In the genomic region with DNA sequence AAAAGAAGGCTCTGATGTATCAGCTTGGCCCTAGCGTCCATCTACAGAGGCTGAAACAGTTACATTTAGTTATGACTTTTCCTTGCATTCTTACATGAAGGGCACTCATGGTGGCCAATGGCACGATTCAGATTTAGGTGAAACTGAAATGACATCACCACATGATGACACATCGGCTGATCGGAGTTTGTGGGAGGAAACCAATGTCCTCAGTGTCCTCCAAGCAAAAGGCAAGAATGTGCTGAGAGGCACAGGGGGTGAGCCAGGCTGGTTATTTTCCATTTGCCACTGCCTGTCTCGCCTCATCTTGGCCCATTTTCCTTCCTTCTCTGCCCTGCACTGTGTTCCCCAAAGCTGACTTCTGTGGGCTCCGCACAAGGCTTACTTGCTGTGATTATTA, we compare ENCODE assay signal across 14 cellular contexts. TPM values are rescaled to one million over a fixed set of nuclear protein-coding genes. Genes with fewer than 3 reads are reported as not detected.
DNase-seq lines count a peak whose midpoint lies in the region; ATAC-seq, FAIRE-seq and TF ChIP-seq lines count a peak whose summit lies in the region.
"Had no signal": no experiment of that assay in that cellular context is flagged by ENCODE, and none has a peak within 500 bp of the region (broad histone marks: within the 10 kb centered on the region; RNA-seq: fewer than 3 reads in every experiment).

No MANE protein-coding gene starts in this region.

- H3K9me3 Mint-ChIP-seq in activated T-helper 2 cell treated with anti-CD3 and anti-CD28 coated beads, Interferon-gamma antibody, Interleukin-2, Interleukin-4, amounts not matched to agents 10 μg/mL and 5 μg/mL and 100 μg/mL, durations not matched to agents 14 hours and 24 hours and 36 hours, result peaks cover 11% of the 10 kb centered on the region
- H3K9me3 Mint-ChIP-seq: memory B cell had no signal

- no TSS peak for BruUV-seq in IMR-90 (replicated peaks; lab: Mats Ljungman, UMichigan)
- no TSS peak for BruUV-seq in K562 (replicated peaks; lab: Mats Ljungman, UMichigan)

- POLR2A ChIA-PET in IMR-90 (lab: Charles Lee; ENCODE audit: unreplicated experiment), result no interaction called here
- POLR2A ChIA-PET in K562 (lab: Yijun Ruan, JAX), result no interaction called here

- intact Hi-C loops in IMR-90 (cut with micrococcal nuclease), result no loop called here
- intact Hi-C loops in K562 (cut with micrococcal nuclease), result no loop called here
- intact Hi-C loops in activated T-helper 2 cell treated with anti-CD3 and anti-CD28 coated beads, Interferon-gamma antibody, Interleukin-2, Interleukin-4, amounts not matched to agents 10 μg/mL and 5 μg/mL and 100 μg/mL, durations not matched to agents 14 hours and 24 hours and 36 hours (cut with micrococcal nuclease), result loop anchor here (5.0 kb wide), 1 partner anchor 38 kb away; a partner anchor contains a TSS

- H2AK9ac ChIP-seq in IMR-90 (replicated peaks; ENCODE audit: low read depth, low read length, poor library complexity), result no peak overlapping the region

- TF ChIP-seq RAD21 in IMR-90 (IDR thresholded peaks at IDR 0.05; ENCODE audit: low read length) (no peak), K562 (CRISPR knock-in tag; conservative IDR thresholded peaks at IDR 0.05 in 1 of 2, IDR thresholded peaks at IDR 0.05 in 1 of 2) (no peak)

- peak overlapping the region; percentile 8 for H2BK5ac ChIP-seq in IMR-90 (ENCODE audit: low read depth, low read length, poor library complexity, severe bottlenecking)

- H3K36me3 Mint-ChIP-seq in activated T-helper 2 cell treated with anti-CD3 and anti-CD28 coated beads, Interferon-gamma antibody, Interleukin-2, Interleukin-4, amounts not matched to agents 10 μg/mL and 5 μg/mL and 100 μg/mL, durations not matched to agents 14 hours and 24 hours and 36 hours (ENCODE audit: low read depth), result peaks cover 40% of the 10 kb centered on the region

- 0 out of 2 replicates have a peak overlapping the region, but pooled peaks have one; percentile 36 for H3K23ac ChIP-seq in IMR-90 (ENCODE audit: low read depth, low read length)

- TF ChIP-seq CTCF in IMR-90 (conservative IDR thresholded peaks at IDR 0.05; ENCODE audit: low read depth, low read length) (no peak), K562 (IDR thresholded peaks at IDR 0.05 in 2 of 3, conservative IDR thresholded peaks at IDR 0.05 in 1 of 3; ENCODE audit: insufficient read depth in 2 of 3, low read depth in 1 of 3, low read length in 3 of 3) (no peak)

- dilution Hi-C loops in IMR-90 (cut with HindIII; ENCODE audit: low sequenced_read_pairs, unreplicated experiment), result no loop called here

- H3K4me3 Mint-ChIP-seq in activated T-helper 2 cell treated with anti-CD3 and anti-CD28 coated beads, Interferon-gamma antibody, Interleukin-2, Interleukin-4, amounts not matched to agents 10 μg/mL and 5 μg/mL and 100 μg/mL, durations not matched to agents 14 hours and 24 hours and 36 hours (ENCODE audit: low read depth), result no peak overlapping the region
- H3K4me3 Mint-ChIP-seq: memory B cell had no signal

- CTCF ChIA-PET in IMR-90 (lab: Yijun Ruan, JAX), result no interaction called here
- CTCF ChIA-PET in K562 (lab: Yijun Ruan, JAX; ENCODE audit: low intra/inter-chr PET ratio), result no interaction called here

- no peak overlapping the region for H3K27ac Mint-ChIP-seq in activated T-helper 2 cell treated with anti-CD3 and anti-CD28 coated beads, Interferon-gamma antibody, Interleukin-2, Interleukin-4, amounts not matched to agents 10 μg/mL and 5 μg/mL and 100 μg/mL, durations not matched to agents 14 hours and 24 hours and 36 hours
- H3K27ac Mint-ChIP-seq: memory B cell had no signal

- H3K27me3 ChIP-seq in IMR-90 (ENCODE audit: control insufficient read depth, insufficient read depth, low read length) (no peaks in the 10 kb centered on the region), K562 (ENCODE audit: control insufficient read depth in 2 of 2, insufficient read depth in 2 of 2, low read length in 2 of 2) (no peaks in the 10 kb centered on the region)
- H3K27me3 ChIP-seq: upper lobe of left lung had no signal

- H3K4me1 ChIP-seq in IMR-90 (ENCODE audit: control insufficient read depth, insufficient read depth, low read length) (peaks cover 9% of the 10 kb centered on the region), K562 (replicated peaks in 1 of 2; ENCODE audit: control insufficient read depth in 2 of 2, insufficient read depth in 2 of 2, low read length in 2 of 2) (no peaks in the 10 kb centered on the region)
- H3K4me1 ChIP-seq: upper lobe of left lung had no signal

- ATAC-seq in IMR-90 (ENCODE audit: low read depth) (peak; percentile 7; the same call in 1 of the 2 replicates), K562 (no peak)

- no peak overlapping the region for H2BK15ac ChIP-seq in IMR-90 (ENCODE audit: low read depth, low read length)

- no CpG with 5 or more reads among the region's 6 CpGs for WGBS in IMR-90 (ENCODE audit: extremely low coverage in 2 of 2, insufficient read length in 1 of 2), 2 experiments
- 69% methylated on average over 6 of the region's 6 CpGs for WGBS in K562 (ENCODE audit: insufficient coverage, low coverage, missing lambda C conversion rate)

- no peak overlapping the region for H3K56ac ChIP-seq in IMR-90 (ENCODE audit: extremely low read depth, insufficient read depth, low read length)

- FAIRE-seq in K562 (lab: Jason Lieb, UNC), result no peak

- DNase-seq in activated CD4-positive, alpha-beta T cell treated with anti-CD3 and anti-CD28 coated beads, Interleukin-2, amount 50 U/mL, for 48 hours, result peak; percentile 20 to 49
- no peak for DNase-seq in activated CD4-positive, alpha-beta T cell treated with anti-CD3 and anti-CD28 coated beads for 1 hour
- peak; percentile 68 for DNase-seq in IMR-90
- DNase-seq in K562 (ENCODE audit: extremely low read depth in 1 of 4, low spot score in 3 of 4), result no peak
- peak; percentile 40 for DNase-seq in pons (ENCODE audit: low spot score)
- no peak for DNase-seq in DMS114 treated with DMSO at 0.1 percent for 48 hours (lab: John Stamatoyannopoulos, UW; ENCODE audit: unreplicated experiment)
- no peak for DNase-seq in activated T-helper 2 cell treated with anti-CD3 and anti-CD28 coated beads, Interferon-gamma antibody, Interleukin-2, Interleukin-4, amounts not matched to agents 10 μg/mL and 5 μg/mL and 100 μg/mL, durations not matched to agents 14 hours and 24 hours and 36 hours (ENCODE audit: low spot score)
- no peak for DNase-seq in activated gamma-delta T cell (lab: John Stamatoyannopoulos, UW)
- DNase-seq: ACHN, NCI-H524, upper lobe of left lung had no signal

- no peaks in the 10 kb centered on the region for H4K20me1 ChIP-seq in IMR-90 (ENCODE audit: insufficient read depth, low read length)
- no peaks in the 10 kb centered on the region for H4K20me1 ChIP-seq in K562 (replicated peaks; ENCODE audit: control insufficient read depth, insufficient read depth, low read length)

- 0 out of 2 replicates have a peak overlapping the region, but pooled peaks have one; percentile 48 for H3K14ac ChIP-seq in IMR-90 (replicated peaks; ENCODE audit: low read depth, low read length)

- peak overlapping the region; percentile 24; the same call in 1 of the 2 replicates for H2AK5ac ChIP-seq in IMR-90 (ENCODE audit: low read depth, low read length)

- no peak overlapping the region for H3K4me2 ChIP-seq in IMR-90 (ENCODE audit: low read depth, low read length)
- no peak overlapping the region for H3K4me2 ChIP-seq in K562 (ENCODE audit: insufficient read depth, low read length)

- peak overlapping the region in 1 of 2 experiments; percentile 8; a peak in 1 of 4 replicates for H4K8ac ChIP-seq in IMR-90 (ENCODE audit: low read depth in 2 of 2, low read length in 2 of 2)

- H3K79me2 ChIP-seq in K562 (ENCODE audit: control insufficient read depth, insufficient read depth, low read length), result no peaks in the 10 kb centered on the region

- H3K9me1 ChIP-seq in IMR-90 (ENCODE audit: insufficient read depth, low read length) (peaks cover 14% of the 10 kb centered on the region), K562 (ENCODE audit: control insufficient read depth, insufficient read depth, low read length) (no peaks in the 10 kb centered on the region)

- H3K27ac ChIP-seq in IMR-90 (ENCODE audit: insufficient read depth, low read length) (no peak overlapping the region; the same call in 1 of the 2 replicates), K562 (ENCODE audit: extremely low read depth, low read depth, low read length) (no peak overlapping the region)
- H3K27ac ChIP-seq: RWPE1, skin epidermis, upper lobe of left lung had no signal

- no peak overlapping the region; the same call in 1 of the 2 replicates for H2BK120ac ChIP-seq in IMR-90 (ENCODE audit: low read depth, low read length)

- H2BK20ac ChIP-seq in IMR-90 (ENCODE audit: low read depth, low read length), result no peak overlapping the region

- no peaks in the 10 kb centered on the region for H3K9me3 ChIP-seq in IMR-90 (ENCODE audit: control insufficient read depth, insufficient read depth, low read length)
- no peaks in the 10 kb centered on the region for H3K9me3 ChIP-seq in K562 (replicated peaks; ENCODE audit: control insufficient read depth, insufficient read depth, low read depth, low read length)
- H3K9me3 ChIP-seq: upper lobe of left lung had no signal

- H3K4me1 Mint-ChIP-seq in activated T-helper 2 cell treated with anti-CD3 and anti-CD28 coated beads, Interferon-gamma antibody, Interleukin-2, Interleukin-4, amounts not matched to agents 10 μg/mL and 5 μg/mL and 100 μg/mL, durations not matched to agents 14 hours and 24 hours and 36 hours (ENCODE audit: low read depth), result peaks cover 30% of the 10 kb centered on the region
- H3K4me1 Mint-ChIP-seq: memory B cell had no signal

- no peak for TF ChIP-seq EP300 in K562 (IDR thresholded peaks at IDR 0.05; ENCODE audit: low read length)

- no peak overlapping the region for H4K91ac ChIP-seq in IMR-90 (ENCODE audit: insufficient read depth, low read depth, low read length)

- peaks cover 20% of the 10 kb centered on the region for H3K36me3 ChIP-seq in IMR-90 (ENCODE audit: control insufficient read depth, insufficient read depth, low read length)
- H3K36me3 ChIP-seq in K562 (ENCODE audit: control insufficient read depth, insufficient read depth, low read length), result peaks cover 22% of the 10 kb centered on the region; the same call in 2 of the 3 replicates

- peaks cover 0 to 9% of the 10 kb centered on the region in 2 experiments; a peak in 3 of 4 replicates for H3K79me1 ChIP-seq in IMR-90 (ENCODE audit: low read depth in 1 of 2, low read length in 2 of 2)

- H2AFZ ChIP-seq in IMR-90 (replicated peaks; ENCODE audit: low read length, poor library complexity) (peak overlapping the region; percentile 9), K562 (ENCODE audit: low read depth, low read length) (no peak overlapping the region)

- H3K9ac ChIP-seq in IMR-90 (ENCODE audit: low read depth, low read length), result no peak overlapping the region
- no peak overlapping the region for H3K9ac ChIP-seq in K562 (ENCODE audit: insufficient read depth in 1 of 2, low read depth in 2 of 2, low read length in 2 of 2)

- H3K4me3 ChIP-seq in IMR-90 (ENCODE audit: insufficient read depth, low read depth, low read length) (no peak overlapping the region), K562 (no peak overlapping the region)
- H3K4me3 ChIP-seq: skin epidermis, upper lobe of left lung had no signal

- peak overlapping the region; percentile 14; the same call in 1 of the 2 replicates for H3K4ac ChIP-seq in IMR-90 (ENCODE audit: low read depth, low read length)

- no peak overlapping the region for H3K18ac ChIP-seq in IMR-90 (ENCODE audit: low read depth, low read length)

- in situ Hi-C loops in IMR-90 (cut with MboI; ENCODE audit: low sequenced_read_pairs), result no loop called here
- in situ Hi-C loops in K562 (cut with MboI), result no loop called here

- TF ChIP-seq POLR2A in IMR-90 (IDR thresholded peaks at IDR 0.05; ENCODE audit: low read depth, low read length) (no peak), K562 (conservative IDR thresholded peaks at IDR 0.05) (no peak)

- H3K27me3 Mint-ChIP-seq in activated T-helper 2 cell treated with anti-CD3 and anti-CD28 coated beads, Interferon-gamma antibody, Interleukin-2, Interleukin-4, amounts not matched to agents 10 μg/mL and 5 μg/mL and 100 μg/mL, durations not matched to agents 14 hours and 24 hours and 36 hours (ENCODE audit: low read depth), result no peaks in the 10 kb centered on the region
- H3K27me3 Mint-ChIP-seq: memory B cell had no signal

- H4K5ac ChIP-seq in IMR-90 (ENCODE audit: low read depth, low read length), result no peak overlapping the region; the same call in 1 of the 2 replicates

RNA-seq across cellular contexts. Expression of a gene that starts 34.4 kb away (rescaled TPM):
- 9.3 and 10.0 TPM in 2 replicates for total RNA-seq in IMR-90 (2012; rRNA removed)
- 2.9 and 3.4 TPM in 2 replicates for polyA plus RNA-seq in IMR-90 (2012; rRNA removed)
- polyA plus RNA-seq in IMR-90 (2012; cell fraction: cytosol; rRNA removed), result 1.6 and 2.5 TPM in 2 replicates
- 2.9 and 8.2 TPM in 2 replicates for polyA plus RNA-seq in IMR-90 (2012; cell fraction: nucleus; rRNA removed; ENCODE audit: low replicate concordance)
- total RNA-seq in K562 (2011; cell fraction: chromatin; rRNA removed; ENCODE audit: low replicate concordance), result 10.9 and 23.9 TPM in 2 replicates
- 7.0 and 8.3 TPM in 2 replicates for total RNA-seq in K562 (2011; cell fraction: nucleolus; rRNA removed)
- total RNA-seq in K562 (2011; cell fraction: nucleoplasm; rRNA removed), result 10.9 and 14.0 TPM in 2 replicates
- 12.1 and 13.3 TPM in 2 replicates for total RNA-seq in K562 (2014; rRNA removed)
- 13.2 and 14.5 TPM in 2 replicates for total RNA-seq in K562 (2014; rRNA removed; fragmentation: Illumina TruSeq; extraction: Trizol)
- total RNA-seq in K562 (2015; rRNA removed; fragmentation: Illumina TruSeq; extraction: Trizol), result 14.3 and 14.7 TPM in 2 replicates
- 8.6 and 8.7 TPM in 2 replicates for total RNA-seq in K562 (2021)
- 5.1 and 5.8 TPM in 2 replicates for polyA plus RNA-seq in K562 (2011; rRNA removed)
- 1.7 and 2.2 TPM in 2 replicates for polyA plus RNA-seq in K562 (2011; cell fraction: cytosol; rRNA removed)
- 6.0 and 7.4 TPM in 2 replicates for polyA plus RNA-seq in K562 (2011; cell fraction: nucleus; rRNA removed)
- 6.1 and 6.9 TPM in 2 replicates for polyA plus RNA-seq in K562 (2012)
- 8.1 and 9.8 TPM in 2 replicates for polyA plus RNA-seq in K562 (2014; fragmentation: Illumina TruSeq; extraction: Trizol)
- polyA plus RNA-seq in K562 (2014; fragmentation: Nextera tagmentation; extraction: Ambion mirVana), result 1 to 10 TPM; 2.1 to 3.0 TPM
- 10.0 and 10.9 TPM in 2 replicates for polyA plus RNA-seq in K562 (2014; rRNA removed)
- 9.8 and 11.1 TPM in 2 replicates for polyA minus RNA-seq in K562 (2011; rRNA and poly(A)+ RNA removed)
- 6.9 and 7.2 TPM in 2 replicates for polyA minus RNA-seq in K562 (2011; cell fraction: cytosol; rRNA and poly(A)+ RNA removed)
- 9.4 and 12.6 TPM in 2 replicates for polyA minus RNA-seq in K562 (2011; cell fraction: nucleus; rRNA and poly(A)+ RNA removed)
- 14.1 and 14.5 TPM in 2 replicates for total RNA-seq in activated T-helper 2 cell treated with anti-CD3 and anti-CD28 coated beads, Interferon-gamma antibody, Interleukin-2, Interleukin-4, amounts not matched to agents 10 μg/mL and 5 μg/mL and 100 μg/mL, durations not matched to agents 14 hours and 24 hours and 36 hours

RNA-seq across cellular contexts. Expression of a gene that starts 37.7 kb away (rescaled TPM):
- total RNA-seq in IMR-90 (2012; rRNA removed) (27.4 and 30.6 TPM in 2 replicates), K562 (2014; rRNA removed) (16.5 and 23.5 TPM in 2 replicates), K562 (2014; rRNA removed; fragmentation: Illumina TruSeq; extraction: Trizol) (31.3 and 32.4 TPM in 2 replicates), K562 (2015; rRNA removed; fragmentation: Illumina TruSeq; extraction: Trizol) (34.1 and 34.9 TPM in 2 replicates), K562 (2021) (27.4 and 28.9 TPM in 2 replicates)
- polyA plus RNA-seq in IMR-90 (2012; rRNA removed) (34.5 and 35.5 TPM in 2 replicates), K562 (2011; rRNA removed) (59.5 and 61.0 TPM in 2 replicates), K562 (2014; fragmentation: Illumina TruSeq; extraction: Trizol) (25.3 and 26.8 TPM in 2 replicates), K562 (2014; fragmentation: Nextera tagmentation; extraction: Ambion mirVana) (10 to 100 TPM; 59.2 to 67.9 TPM), K562 (2014; rRNA removed) (27.9 and 28.2 TPM in 2 replicates)
- polyA plus RNA-seq in IMR-90 (2012; cell fraction: cytosol; rRNA removed), result 54.5 and 74.3 TPM in 2 replicates
- polyA plus RNA-seq in IMR-90 (2012; cell fraction: nucleus; rRNA removed; ENCODE audit: low replicate concordance), result 33.7 and 52.5 TPM in 2 replicates
- 75.4 and 111 TPM in 2 replicates for total RNA-seq in K562 (2011; cell fraction: chromatin; rRNA removed; ENCODE audit: low replicate concordance)
- 93.2 and 100 TPM in 2 replicates for total RNA-seq in K562 (2011; cell fraction: nucleolus; rRNA removed)
- total RNA-seq in K562 (2011; cell fraction: nucleoplasm; rRNA removed), result 121 and 152 TPM in 2 replicates
- 33.6 and 42.8 TPM in 2 replicates for polyA plus RNA-seq in K562 (2011; cell fraction: cytosol; rRNA removed)
- 58.3 and 77.8 TPM in 2 replicates for polyA plus RNA-seq in K562 (2011; cell fraction: nucleus; rRNA removed)
- 22.2 and 31.4 TPM in 2 replicates for polyA plus RNA-seq in K562 (2012)
- 50.4 and 52.1 TPM in 2 replicates for polyA minus RNA-seq in K562 (2011; rRNA and poly(A)+ RNA removed)
- polyA minus RNA-seq in K562 (2011; cell fraction: cytosol; rRNA and poly(A)+ RNA removed), result 20.9 and 28.2 TPM in 2 replicates
- 67.7 and 82.9 TPM in 2 replicates for polyA minus RNA-seq in K562 (2011; cell fraction: nucleus; rRNA and poly(A)+ RNA removed)
- 40.4 and 42.6 TPM in 2 replicates for total RNA-seq in activated T-helper 2 cell treated with anti-CD3 and anti-CD28 coated beads, Interferon-gamma antibody, Interleukin-2, Interleukin-4, amounts not matched to agents 10 μg/mL and 5 μg/mL and 100 μg/mL, durations not matched to agents 14 hours and 24 hours and 36 hours

Comparison
In these comparisons a context has a peak if more than half of its experiments do, and no peak if none do; other contexts are left out.
1. DNase-seq: peak in activated CD4-positive, alpha-beta T cell treated with anti-CD3 and anti-CD28 coated beads, Interleukin-2, amount 50 U/mL, for 48 hours (2 of 2), IMR-90 (single experiment) and pons (single experiment); none in activated CD4-positive, alpha-beta T cell treated with anti-CD3 and anti-CD28 coated beads for 1 hour (single experiment), K562 (0 of 4), DMS114 treated with DMSO at 0.1 percent for 48 hours (single experiment), activated T-helper 2 cell treated with anti-CD3 and anti-CD28 coated beads, Interferon-gamma antibody, Interleukin-2, Interleukin-4, amounts not matched to agents 10 μg/mL and 5 μg/mL and 100 μg/mL, durations not matched to agents 14 hours and 24 hours and 36 hours (single experiment) and activated gamma-delta T cell (single experiment).